Comparison of ENCODE assay signal across 9 cellular contexts in the genomic region with DNA sequence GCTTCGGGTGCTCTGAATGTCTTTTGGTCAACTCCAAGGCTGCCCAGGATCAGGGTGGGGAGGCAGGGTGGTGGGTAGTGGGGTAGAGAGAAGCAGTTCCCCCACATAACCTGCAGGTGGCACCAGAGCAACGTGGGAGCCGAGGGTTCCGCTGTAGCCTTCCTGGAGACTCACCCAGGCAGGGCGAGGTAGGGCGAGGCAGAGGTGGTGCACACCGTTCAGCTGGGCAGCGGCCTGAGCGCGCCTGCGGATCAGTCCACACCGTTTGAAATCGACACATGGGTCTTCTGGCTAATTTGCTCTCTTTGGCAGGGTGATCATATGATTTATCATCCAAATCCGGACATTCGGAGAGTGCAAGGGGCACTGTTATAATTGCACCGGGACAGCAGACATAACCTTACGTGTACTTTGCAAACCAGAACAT. TPM values are rescaled to one million over a fixed set of nuclear protein-coding genes. Genes with fewer than 3 reads are reported as not detected.
A peak's percentile ranks its signal among the peaks of the same experiment; 100 is the strongest.
DNase-seq lines count a peak whose midpoint lies in the region; ATAC-seq, FAIRE-seq and TF ChIP-seq lines count a peak whose summit lies in the region.
"Had no signal": no experiment of that assay in that cellular context is flagged by ENCODE, and none has a peak within 500 bp of the region (broad histone marks: within the 10 kb centered on the region; RNA-seq: fewer than 3 reads in every experiment).

No MANE protein-coding gene starts in this region.

- no peaks in the 10 kb centered on the region for H3K9me3 ChIP-seq in CD4-positive, alpha-beta T cell (ENCODE audit: control insufficient read depth, low read length)

- peak; percentile 88 for TF ChIP-seq CTCF in CD4-positive, alpha-beta T cell (IDR thresholded peaks at IDR 0.05)
- TF ChIP-seq CTCF in fibroblast of the aortic adventitia (IDR thresholded peaks at IDR 0.05; ENCODE audit: insufficient read depth, low read length) (peak; percentile 96), neural crest cell (conservative IDR thresholded peaks at IDR 0.05) (peak; percentile 95)

- CTCF ChIA-PET in CD4-positive, alpha-beta T cell (lab: Charles Lee) = interaction anchor here (0.7 to 1.5 kb wide), 7 partner anchors 10 to 199 kb away, joined by 3 to 16 read pairs (median 3); no protein-coding TSS in a partner anchor

- H3K27me3 Mint-ChIP-seq in CD4-positive, alpha-beta T cell = peaks cover 12% of the 10 kb centered on the region
- peaks cover 12% of the 10 kb centered on the region for H3K27me3 Mint-ChIP-seq in neural crest cell (ENCODE audit: low read depth)
- H3K27me3 Mint-ChIP-seq in stimulated activated naive CD8-positive, alpha-beta T cell treated with anti-CD3 and anti-CD28 coated beads, Interleukin-15, amount 100 ng/mL, for 72 hours = peaks cover 27% of the 10 kb centered on the region

- peaks cover 3% of the 10 kb centered on the region for H3K4me1 Mint-ChIP-seq in CD4-positive, alpha-beta T cell (ENCODE audit: low read depth)
- H3K4me1 Mint-ChIP-seq in neural crest cell = peaks cover 7% of the 10 kb centered on the region
- H3K4me1 Mint-ChIP-seq in stimulated activated naive CD8-positive, alpha-beta T cell treated with anti-CD3 and anti-CD28 coated beads, Interleukin-15, amount 100 ng/mL, for 72 hours = peaks cover 6% of the 10 kb centered on the region

- no peaks in the 10 kb centered on the region for H3K9me3 Mint-ChIP-seq in CD4-positive, alpha-beta T cell
- H3K9me3 Mint-ChIP-seq in neural crest cell = no peaks in the 10 kb centered on the region
- H3K9me3 Mint-ChIP-seq in stimulated activated naive CD8-positive, alpha-beta T cell treated with anti-CD3 and anti-CD28 coated beads, Interleukin-15, amount 100 ng/mL, for 72 hours = no peaks in the 10 kb centered on the region
- H3K9me3 Mint-ChIP-seq: T-helper 1 cell treated with Interleukin-12 subunit alpha and Interleukin-12 subunit beta and Interleukin-4 antibody, amounts not matched to agents 30 μg/mL and 1 μg/mL, for 36 hours had no signal

- no peak overlapping the region for H3K27ac ChIP-seq in CD4-positive, alpha-beta T cell (ENCODE audit: low read depth, low read length)

- no peak overlapping the region for H3K4me3 Mint-ChIP-seq in CD4-positive, alpha-beta T cell
- no peak overlapping the region for H3K4me3 Mint-ChIP-seq in neural crest cell
- peak overlapping the region; percentile 26 to 48 for H3K4me3 Mint-ChIP-seq in stimulated activated naive CD8-positive, alpha-beta T cell treated with anti-CD3 and anti-CD28 coated beads, Interleukin-15, amount 100 ng/mL, for 72 hours
- H3K4me3 Mint-ChIP-seq: T-helper 1 cell treated with Interleukin-12 subunit alpha and Interleukin-12 subunit beta and Interleukin-4 antibody, amounts not matched to agents 30 μg/mL and 1 μg/mL, for 36 hours had no signal

- H3K36me3 Mint-ChIP-seq in CD4-positive, alpha-beta T cell (ENCODE audit: low read depth) = no peaks in the 10 kb centered on the region
- no peaks in the 10 kb centered on the region for H3K36me3 Mint-ChIP-seq in neural crest cell (ENCODE audit: low read depth)

- no peak overlapping the region for H3K27ac Mint-ChIP-seq in CD4-positive, alpha-beta T cell
- H3K27ac Mint-ChIP-seq in neural crest cell (ENCODE audit: unreplicated experiment) = no peak overlapping the region
- peak overlapping the region in 1 of 2 donors; percentile 63 for H3K27ac Mint-ChIP-seq in stimulated activated naive CD8-positive, alpha-beta T cell treated with anti-CD3 and anti-CD28 coated beads, Interleukin-15, amount 100 ng/mL, for 72 hours
- H3K27ac Mint-ChIP-seq: T-helper 1 cell treated with Interleukin-12 subunit alpha and Interleukin-12 subunit beta and Interleukin-4 antibody, amounts not matched to agents 30 μg/mL and 1 μg/mL, for 36 hours had no signal

- peak; percentile 59 to 80 (median 67) for DNase-seq in CD4-positive, alpha-beta T cell
- peak; percentile 74 for DNase-seq in HK-2 (ENCODE audit: unreplicated experiment)
- peak; percentile 57 for DNase-seq in RCC 7860 (ENCODE audit: low spot score)
- DNase-seq in activated T-helper 1 cell treated with Interleukin-2 at 50 U/mL for 16 hours (ENCODE audit: low read depth) = peak; percentile 58
- DNase-seq in fibroblast of the aortic adventitia (ENCODE audit: low read depth) = peak; percentile 65
- DNase-seq in neural crest cell (ENCODE audit: low read depth, low spot score) = peak; percentile 82
- peak; percentile 72 to 77 for DNase-seq in stimulated activated naive CD8-positive, alpha-beta T cell treated with anti-CD3 and anti-CD28 coated beads, Interleukin-15, amount 100 ng/mL, for 72 hours

- FAIRE-seq in RCC 7860 (lab: Jason Lieb, UNC) = no peak

- intact Hi-C loops in CD4-positive, alpha-beta T cell (cut with DNase I, micrococcal nuclease) = loop anchor here (1.0 to 2.0 kb wide), 4 partner anchors 20 to 199 kb away; no protein-coding TSS in a partner anchor

- H3K27me3 ChIP-seq in CD4-positive, alpha-beta T cell (ENCODE audit: control insufficient read depth, insufficient read depth, low read length) = no peaks in the 10 kb centered on the region

- peak; percentile 100 for ATAC-seq in CD4-positive, alpha-beta T cell (ENCODE audit: poor library complexity)
- peak; percentile 81 for ATAC-seq in GM19452 (IDR thresholded peaks at IDR 0.05; ENCODE audit: unreplicated experiment)
- ATAC-seq in stimulated activated naive CD8-positive, alpha-beta T cell treated with anti-CD3 and anti-CD28 coated beads, Interleukin-15, amount 100 ng/mL, for 72 hours = peak; percentile 99

- H3K4me3 ChIP-seq in fibroblast of the aortic adventitia (ENCODE audit: low read depth, low read length) = peak overlapping the region; percentile 43

- POLR2A ChIA-PET in CD4-positive, alpha-beta T cell (lab: Charles Lee) = interaction anchor here (1.3 to 1.6 kb wide), 3 partner anchors 41 to 198 kb away, joined by 4 to 10 read pairs (median 6); a partner anchor contains a TSS

RNA-seq across cellular contexts. Expression of a gene that starts 41.4 kb away (rescaled TPM):
- 10 to 100 TPM; 27.3 to 28.9 TPM for total RNA-seq in CD4-positive, alpha-beta T cell
- total RNA-seq in fibroblast of the aortic adventitia (ENCODE audit: low replicate concordance) (12.8 and 22.9 TPM in 2 replicates), neural crest cell (0.30 and 1.4 TPM in 2 replicates)

RNA-seq across cellular contexts. Expression of a gene that starts 43.5 kb away (rescaled TPM):
- total RNA-seq in CD4-positive, alpha-beta T cell = 10 to 100 TPM; 33.0 to 35.1 TPM
- 6.4 and 15.6 TPM in 2 replicates for total RNA-seq in fibroblast of the aortic adventitia (ENCODE audit: low replicate concordance)
- 30.9 and 36.0 TPM in 2 replicates for total RNA-seq in neural crest cell

Comparison
In these comparisons a context has a peak if more than half of its experiments do, and no peak if none do; other contexts are left out.
1. H3K4me3 Mint-ChIP-seq: peak in stimulated activated naive CD8-positive, alpha-beta T cell treated with anti-CD3 and anti-CD28 coated beads, Interleukin-15, amount 100 ng/mL, for 72 hours (2 of 2); none in CD4-positive, alpha-beta T cell (single experiment) and neural crest cell (single experiment).
2. Peak in every context shown above with its lines, with median percentiles within 50 percentile points of each other: ATAC-seq, DNase-seq and CTCF ChIP-seq.